In genomic region chr7:155619634-155620271, GRCh38 we compare ENCODE assay signal across 1 cellular context.
TF ChIP-seq lines count a peak whose summit lies in the region.

No MANE protein-coding gene starts in this region.

TF ChIP-seq in HepG2, 621 proteins besides CTCF, POLR2A, EP300 and RAD21 (continued from another document and continues in another):
- TF ChIP-seq ZNF556 (CRISPR knock-in tag; IDR thresholded peaks at IDR 0.05; ENCODE audit: borderline replicate concordance) (no peak), JARID2 (CRISPR knock-in tag; IDR thresholded peaks at IDR 0.05; ENCODE audit: insufficient replicate concordance) (no peak), SP5 (CRISPR knock-in tag; IDR thresholded peaks at IDR 0.05; ENCODE audit: borderline replicate concordance, low read depth) (no peak), NFYB (CRISPR knock-in tag; IDR thresholded peaks at IDR 0.05) (no peak), ZNF772 (CRISPR knock-in tag; IDR thresholded peaks at IDR 0.05) (no peak), ZNF17 (CRISPR knock-in tag; IDR thresholded peaks at IDR 0.05) (no peak), ARID3A (IDR thresholded peaks at IDR 0.05; ENCODE audit: low read depth, low read length) (no peak), ZFP36 (IDR thresholded peaks at IDR 0.05; ENCODE audit: borderline replicate concordance, low read depth, low read length, partially characterized antibody) (no peak), FOXC1 (CRISPR knock-in tag; IDR thresholded peaks at IDR 0.05; ENCODE audit: borderline replicate concordance) (no peak), ZNF550 (CRISPR knock-in tag; IDR thresholded peaks at IDR 0.05; ENCODE audit: borderline replicate concordance) (no peak), MED13 (CRISPR knock-in tag; IDR thresholded peaks at IDR 0.05) (no peak), ZNF292 (CRISPR knock-in tag; IDR thresholded peaks at IDR 0.05; ENCODE audit: borderline replicate concordance, low read depth) (peak; percentile 8; the same call in 1 of the 2 replicates), ZNF451 (CRISPR knock-in tag; IDR thresholded peaks at IDR 0.05) (no peak), ZNF143 (CRISPR knock-in tag; IDR thresholded peaks at IDR 0.05) (no peak), RBFOX2 (IDR thresholded peaks at IDR 0.05; ENCODE audit: low read depth, low read length) (no peak), SMAD1 (CRISPR knock-in tag; IDR thresholded peaks at IDR 0.05; ENCODE audit: borderline replicate concordance, low read depth) (no peak), ESRRA (CRISPR knock-in tag; IDR thresholded peaks at IDR 0.05; ENCODE audit: low read depth) (no peak), SMARCE1 (IDR thresholded peaks at IDR 0.05; ENCODE audit: borderline replicate concordance) (no peak), MTA1 (CRISPR knock-in tag; IDR thresholded peaks at IDR 0.05; ENCODE audit: borderline replicate concordance) (no peak), SRSF4 (IDR thresholded peaks at IDR 0.05; ENCODE audit: low read depth, low read length, poor library complexity, severe bottlenecking) (no peak), ZHX1 (CRISPR knock-in tag; IDR thresholded peaks at IDR 0.05; ENCODE audit: low read depth) (no peak), HMG20A (CRISPR knock-in tag; IDR thresholded peaks at IDR 0.05; ENCODE audit: borderline replicate concordance) (peak; percentile 64; the same call in 1 of the 2 replicates), HNRNPH1 (optimal IDR thresholded peaks at IDR 0.05; ENCODE audit: low read depth, low read length) (no peak), ZSCAN21 (CRISPR knock-in tag; IDR thresholded peaks at IDR 0.05; ENCODE audit: borderline replicate concordance) (0 out of 2 replicates have a peak, but pooled peaks have one; percentile 70), FOXA1 (IDR thresholded peaks at IDR 0.05) (no peak), FOXA1 (CRISPR knock-in tag; IDR thresholded peaks at IDR 0.05) (no peak), ZNF800 (CRISPR knock-in tag; IDR thresholded peaks at IDR 0.05) (no peak), ZNF777 (CRISPR knock-in tag; IDR thresholded peaks at IDR 0.05) (no peak), ARID4A (CRISPR knock-in tag; IDR thresholded peaks at IDR 0.05; ENCODE audit: borderline replicate concordance) (no peak), ZIK1 (CRISPR knock-in tag; IDR thresholded peaks at IDR 0.05; ENCODE audit: borderline replicate concordance, low read depth) (no peak), ZFP90 (CRISPR knock-in tag; IDR thresholded peaks at IDR 0.05; ENCODE audit: borderline replicate concordance) (no peak), TOPORS (CRISPR knock-in tag; IDR thresholded peaks at IDR 0.05) (no peak), ZNF766 (CRISPR knock-in tag; IDR thresholded peaks at IDR 0.05; ENCODE audit: borderline replicate concordance) (no peak), IKZF1 (IDR thresholded peaks at IDR 0.05) (no peak), SATB2 (CRISPR knock-in tag; IDR thresholded peaks at IDR 0.05) (no peak), ZNF367 (CRISPR knock-in tag; IDR thresholded peaks at IDR 0.05; ENCODE audit: borderline replicate concordance) (no peak), KAT2B (IDR thresholded peaks at IDR 0.05; ENCODE audit: borderline replicate concordance, low read depth, low read length) (no peak), MED8 (CRISPR knock-in tag; IDR thresholded peaks at IDR 0.05; ENCODE audit: insufficient replicate concordance) (no peak), HCFC1 (IDR thresholded peaks at IDR 0.05; ENCODE audit: low read depth, low read length) (no peak), HNF1A (IDR thresholded peaks at IDR 0.05; ENCODE audit: low read depth) (no peak), HNF1A (CRISPR knock-in tag; IDR thresholded peaks at IDR 0.05; ENCODE audit: borderline replicate concordance) (peak; percentile 58; the same call in 1 of the 2 replicates), ARHGAP35 (CRISPR knock-in tag; IDR thresholded peaks at IDR 0.05; ENCODE audit: borderline replicate concordance) (no peak), ARNT2 (CRISPR knock-in tag; IDR thresholded peaks at IDR 0.05; ENCODE audit: low read depth) (no peak), ZBTB7A (CRISPR knock-in tag; IDR thresholded peaks at IDR 0.05) (no peak), ZNF337 (CRISPR knock-in tag; IDR thresholded peaks at IDR 0.05; ENCODE audit: borderline replicate concordance, low read depth) (no peak), NFE2 (CRISPR knock-in tag; IDR thresholded peaks at IDR 0.05) (no peak), GATAD2A (CRISPR knock-in tag; IDR thresholded peaks at IDR 0.05) (peak; percentile 76), HNF4A (CRISPR knock-in tag; IDR thresholded peaks at IDR 0.05) (peak; percentile 70), ZNF598 (CRISPR knock-in tag; IDR thresholded peaks at IDR 0.05; ENCODE audit: borderline replicate concordance) (no peak), LRRFIP1 (CRISPR knock-in tag; conservative IDR thresholded peaks at IDR 0.05) (no peak), ZMYM4 (CRISPR knock-in tag; IDR thresholded peaks at IDR 0.05) (peak; percentile 42; the same call in 1 of the 2 replicates), RAD51 (IDR thresholded peaks at IDR 0.05; ENCODE audit: borderline replicate concordance) (no peak), KAT8 (CRISPR knock-in tag; IDR thresholded peaks at IDR 0.05) (no peak)
